Comparison of ENCODE assay signal across 8 cellular contexts in the genomic region with DNA sequence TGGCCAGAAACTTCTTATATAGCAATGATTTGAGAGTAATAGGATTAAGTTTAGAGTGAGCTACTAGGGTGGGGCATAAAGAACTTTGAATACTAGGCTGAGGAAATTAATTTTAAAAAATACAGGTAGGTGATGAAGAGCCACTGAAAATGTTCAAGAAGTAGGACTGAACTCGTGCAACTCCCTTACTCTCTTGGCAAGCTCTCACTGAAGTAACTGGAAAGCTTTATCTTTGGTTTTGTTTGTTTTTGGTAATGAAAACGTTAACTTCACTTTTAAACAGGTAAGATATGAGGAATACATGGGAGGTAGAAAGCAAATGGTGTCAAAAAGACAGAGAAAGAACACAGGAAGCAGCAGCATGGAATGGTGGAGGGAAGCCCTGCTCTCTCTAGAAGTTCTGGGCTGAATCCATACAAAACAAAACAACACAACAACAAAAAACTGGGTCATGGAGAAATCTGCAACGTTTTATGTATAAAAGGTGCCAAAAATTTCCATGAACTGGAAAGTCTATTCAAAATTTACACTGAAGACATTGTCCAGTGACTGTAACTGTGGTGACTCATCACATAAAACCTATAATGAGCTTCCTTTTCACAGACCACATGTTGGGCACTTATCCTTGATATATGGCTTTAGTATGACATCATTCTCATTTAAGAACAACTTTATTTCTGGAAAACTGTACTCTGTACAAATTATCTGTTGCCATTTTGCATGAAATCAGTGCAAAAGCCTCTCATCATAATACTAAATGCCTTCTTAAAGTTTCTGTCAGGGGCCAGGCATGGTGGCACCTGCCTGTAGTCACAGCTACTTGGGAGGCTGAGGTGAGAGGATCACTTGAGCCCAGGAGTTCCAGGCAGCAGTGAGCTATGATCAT.
A peak's percentile ranks its signal among the peaks of the same experiment; 100 is the strongest.
DNase-seq lines count a peak whose midpoint lies in the region; ATAC-seq, FAIRE-seq and TF ChIP-seq lines count a peak whose summit lies in the region.

No MANE protein-coding gene starts in this region.

- H3K27ac ChIP-seq in A549 (peak overlapping the region; percentile 41 to 56; a peak in 5 of 6 replicates), smooth muscle cell (ENCODE audit: low read depth) (peak overlapping the region; percentile 87), right cardiac atrium (ENCODE audit: low read length) (no peak overlapping the region)

- H3K4me3 ChIP-seq in A549 (no peak overlapping the region), smooth muscle cell (no peak overlapping the region), right cardiac atrium (ENCODE audit: low read length) (no peak overlapping the region)

- H3K36me3 ChIP-seq in smooth muscle cell (ENCODE audit: low read depth): no peaks in the 10 kb centered on the region

- ATAC-seq in A549 (peak; percentile 74; a peak in 5 of 6 replicates), GM19452 (IDR thresholded peaks at IDR 0.05; ENCODE audit: unreplicated experiment) (peak; percentile 63), HG03095 (IDR thresholded peaks at IDR 0.05; ENCODE audit: unreplicated experiment) (no peak), right cardiac atrium (no peak)

- no peak overlapping the region for H2AFZ ChIP-seq in smooth muscle cell (ENCODE audit: low read depth)

- H3K27me3 ChIP-seq in smooth muscle cell (ENCODE audit: low read depth) (peaks cover 9% of the 10 kb centered on the region), right cardiac atrium (ENCODE audit: control insufficient read depth, insufficient read depth) (no peaks in the 10 kb centered on the region)

- FAIRE-seq in A549 (lab: Jason Lieb, UNC): no peak

- H3K9ac ChIP-seq in smooth muscle cell (ENCODE audit: low read depth): peak overlapping the region; percentile 69

- H3K4me1 ChIP-seq in A549 (peaks cover 19% of the 10 kb centered on the region), smooth muscle cell (ENCODE audit: low read depth) (peaks cover 3% of the 10 kb centered on the region), right cardiac atrium (ENCODE audit: control insufficient read depth, insufficient read depth, low read length) (no peaks in the 10 kb centered on the region)

- no peaks in the 10 kb centered on the region for H4K20me1 ChIP-seq in smooth muscle cell (ENCODE audit: low read depth)

- intact Hi-C loops in right cardiac atrium (cut with DNase I): no loop called here

- WGBS in A549 (ENCODE audit: missing lambda C conversion rate): 26% methylated on average over 3 of the region's 3 CpGs
- WGBS in smooth muscle cell (ENCODE audit: low lambda C conversion rate): 38% methylated on average over 3 of the region's 3 CpGs
- 30% methylated on average over 3 of the region's 3 CpGs for WGBS in right cardiac atrium

- POLR2A ChIA-PET in A549 (lab: Yijun Ruan, JAX): interaction anchor here (0.5 to 1.3 kb wide), 3 partner anchors 90 to 107 kb away, joined by 3 to 6 read pairs (median 3); a partner anchor contains a TSS

- TF ChIP-seq POLR2A in A549 (IDR thresholded peaks at IDR 0.05; ENCODE audit: low read length): no peak

- peaks cover 3% of the 10 kb centered on the region for H3F3A ChIP-seq in smooth muscle cell (ENCODE audit: low read depth)

- CTCF ChIA-PET in A549 (lab: Yijun Ruan, JAX): interaction anchor here (0.8 to 2.7 kb wide), 2 partner anchors 13 to 22 kb away, joined by 4 to 12 read pairs; no protein-coding TSS in a partner anchor

- TF ChIP-seq RAD21 in A549 (conservative IDR thresholded peaks at IDR 0.05 in 1 of 2, IDR thresholded peaks at IDR 0.05 in 1 of 2): no peak

- H3K79me2 ChIP-seq in smooth muscle cell (ENCODE audit: low read depth): no peaks in the 10 kb centered on the region

- TF ChIP-seq CTCF in A549 (IDR thresholded peaks at IDR 0.05) (no peak), smooth muscle cell (IDR thresholded peaks at IDR 0.05; ENCODE audit: borderline replicate concordance, insufficient read depth, poor library complexity, severe bottlenecking) (no peak)

- DNase-seq in A549 (ENCODE audit: low read depth in 1 of 2, low spot score in 1 of 2): peak in 1 of 2 experiments; percentile 40
- DNase-seq in MV-4-11 (lab: John Stamatoyannopoulos, UW): peak; percentile 82
- DNase-seq in dedifferentiated amniotic fluid mesenchymal stem cell (ENCODE audit: extremely low spot score): peak; percentile 81
- no peak for DNase-seq in smooth muscle cell (lab: John Stamatoyannopoulos, UW; ENCODE audit: unreplicated experiment)
- DNase-seq in NCI-H2171 (lab: John Stamatoyannopoulos, UW): no peak
- DNase-seq in right cardiac atrium: no peak

- no peak for TF ChIP-seq EP300 in A549 (IDR thresholded peaks at IDR 0.05)

- H3K4me2 ChIP-seq in A549 (peak overlapping the region; percentile 38), smooth muscle cell (peak overlapping the region; percentile 42)

- H3K9me3 ChIP-seq in A549 (no peaks in the 10 kb centered on the region), smooth muscle cell (replicated peaks; ENCODE audit: low read depth) (no peaks in the 10 kb centered on the region), right cardiac atrium (ENCODE audit: control insufficient read depth, low read length) (no peaks in the 10 kb centered on the region)

TF ChIP-seq in A549, 52 proteins besides CTCF, POLR2A, EP300 and RAD21:
- TF ChIP-seq CBX2 (IDR thresholded peaks at IDR 0.05; ENCODE audit: borderline replicate concordance, low read depth) (no peak), JUNB (IDR thresholded peaks at IDR 0.05) (0 out of 2 replicates have a peak, but pooled peaks have one; percentile 18), RCOR1 (IDR thresholded peaks at IDR 0.05; ENCODE audit: low read depth, low read length) (no peak), FOSL2 (IDR thresholded peaks at IDR 0.05) (no peak; the same call in 1 of the 2 replicates), FOSL2 (CRISPR knock-in tag; IDR thresholded peaks at IDR 0.05) (peak; percentile 92), ZC3H11A (IDR thresholded peaks at IDR 0.05) (no peak)

Comparison
In these comparisons a context has a peak if more than half of its experiments do, and no peak if none do; other contexts are left out.
1. ATAC-seq: peak in A549 (2 of 2) and GM19452 (single experiment); none in HG03095 (single experiment) and right cardiac atrium (0 of 2).
2. DNase-seq: peak in MV-4-11 (single experiment) and dedifferentiated amniotic fluid mesenchymal stem cell (single experiment); none in smooth muscle cell (single experiment), NCI-H2171 (single experiment) and right cardiac atrium (0 of 3).